Comparison of ENCODE assay signal across 8 cellular contexts in the genomic region with DNA sequence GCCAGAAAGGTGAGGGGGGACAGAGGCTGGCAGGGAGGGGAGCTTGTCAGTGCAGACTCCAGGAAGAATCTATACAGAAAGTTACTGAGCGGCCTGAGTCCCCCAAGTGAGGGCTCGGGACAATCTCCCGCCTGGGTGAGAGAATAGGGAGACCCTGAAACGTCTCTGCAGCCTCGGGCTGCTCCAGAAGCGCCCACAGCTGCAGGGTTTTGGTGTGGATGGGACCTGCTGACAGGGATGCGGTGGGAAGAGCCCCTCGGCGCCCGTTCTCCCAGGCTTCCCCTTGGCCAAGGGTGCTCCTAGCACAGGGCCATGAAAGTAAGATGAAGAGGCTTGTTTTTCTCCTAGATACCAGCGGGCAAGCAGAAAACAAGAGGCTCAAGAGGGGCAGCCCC. TPM values are rescaled to one million over a fixed set of nuclear protein-coding genes. Genes with fewer than 3 reads are reported as not detected.
A peak's percentile ranks its signal among the peaks of the same experiment; 100 is the strongest.
DNase-seq lines count a peak whose midpoint lies in the region; ATAC-seq and TF ChIP-seq lines count a peak whose summit lies in the region.

No MANE protein-coding gene starts in this region.

- H3K18ac ChIP-seq in neuronal stem cell (ENCODE audit: low read length) = peak overlapping the region; percentile 46

- H2BK120ac ChIP-seq in neuronal stem cell (ENCODE audit: low read depth, low read length) = no peak overlapping the region

- H2BK15ac ChIP-seq in neuronal stem cell (ENCODE audit: low read length) = no peak overlapping the region

- H3K9me3 ChIP-seq in DOHH2 (ENCODE audit: control insufficient read depth, insufficient read depth, low read length) (no peaks in the 10 kb centered on the region), MG63 (no peaks in the 10 kb centered on the region), neuronal stem cell (replicated peaks in 1 of 2; ENCODE audit: control insufficient read depth in 2 of 2, insufficient read depth in 1 of 2, low read depth in 1 of 2, low read length in 2 of 2) (no peaks in the 10 kb centered on the region)

- peaks cover 16% of the 10 kb centered on the region for H3K79me1 ChIP-seq in neuronal stem cell (ENCODE audit: low read depth, low read length)

- peak overlapping the region; percentile 99 for H2AFZ ChIP-seq in neuronal stem cell (ENCODE audit: low read length)

- peaks cover 2% of the 10 kb centered on the region; the same call in 1 of the 2 replicates for H4K20me1 ChIP-seq in DOHH2 (ENCODE audit: control insufficient read depth, insufficient read depth, low read depth, low read length)

- H3K9me2 ChIP-seq in DOHH2 (replicated peaks; ENCODE audit: control insufficient read depth, low read length) = no peaks in the 10 kb centered on the region

- peak overlapping the region; percentile 74 for H2AK5ac ChIP-seq in neuronal stem cell (ENCODE audit: low read depth, low read length)

- no peak for DNase-seq in MG63
- no peak for DNase-seq in effector memory CD8-positive, alpha-beta T cell
- DNase-seq in neuronal stem cell (ENCODE audit: low spot score) = no peak
- no peak for DNase-seq in NCI-H1930 (lab: John Stamatoyannopoulos, UW)
- no peak for DNase-seq in stimulated activated naive CD4-positive, alpha-beta T cell (lab: John Stamatoyannopoulos, UW)
- no peak for DNase-seq in amygdala (lab: John Stamatoyannopoulos, UW)
- no peak for DNase-seq in activated gamma-delta T cell (lab: John Stamatoyannopoulos, UW)

- no peak overlapping the region for H4K91ac ChIP-seq in neuronal stem cell (ENCODE audit: low read depth, low read length, poor library complexity)

- H3K23ac ChIP-seq in neuronal stem cell (ENCODE audit: low read depth, low read length, poor library complexity) = peak overlapping the region; percentile 99

- H3K9ac ChIP-seq in neuronal stem cell (ENCODE audit: low read depth, low read length, poor library complexity) = peak overlapping the region; percentile 86

- H3K27ac ChIP-seq in DOHH2 (ENCODE audit: low read depth, low read length) (peak overlapping the region; percentile 80), neuronal stem cell (replicated peaks; ENCODE audit: low read length) (no peak overlapping the region)

- peaks cover 70% of the 10 kb centered on the region for H3K36me3 ChIP-seq in DOHH2 (ENCODE audit: control insufficient read depth, low read length)
- H3K36me3 ChIP-seq in MG63 = peaks cover 50% of the 10 kb centered on the region
- H3K36me3 ChIP-seq in neuronal stem cell (replicated peaks in 1 of 2; ENCODE audit: control insufficient read depth in 2 of 2, insufficient read depth in 2 of 2, low read length in 2 of 2) = peaks cover 33 to 64% of the 10 kb centered on the region in 2 donors

- no peak overlapping the region for H3K4ac ChIP-seq in neuronal stem cell (ENCODE audit: low read length)

- peaks cover 42 to 46% of the 10 kb centered on the region in 2 donors for H3K4me1 Mint-ChIP-seq in effector memory CD8-positive, alpha-beta T cell (ENCODE audit: low read depth in 2 of 2)

- peaks cover 34% of the 10 kb centered on the region for H3K4me1 ChIP-seq in DOHH2 (ENCODE audit: control insufficient read depth, low read length)
- H3K4me1 ChIP-seq in neuronal stem cell (ENCODE audit: control insufficient read depth in 2 of 2, insufficient read depth in 1 of 2, low read depth in 1 of 2, low read length in 2 of 2) = peaks cover 7 to 9% of the 10 kb centered on the region in 2 donors

- H3K36me3 Mint-ChIP-seq in effector memory CD8-positive, alpha-beta T cell (ENCODE audit: insufficient read depth) = peaks cover 36% of the 10 kb centered on the region

- H3K14ac ChIP-seq in neuronal stem cell (ENCODE audit: low read length) = peak overlapping the region; percentile 31

- WGBS in neuronal stem cell (ENCODE audit: extremely low coverage in 2 of 2, insufficient read length in 2 of 2, insufficient replicate concordance in 1 of 2), 2 donors = no CpG with 5 or more reads among the region's 11 CpGs

- H3K9me3 Mint-ChIP-seq in effector memory CD8-positive, alpha-beta T cell = no peaks in the 10 kb centered on the region

- H3K79me2 ChIP-seq in DOHH2 (ENCODE audit: control insufficient read depth, low read length) = peaks cover 67% of the 10 kb centered on the region

- H2BK5ac ChIP-seq in neuronal stem cell (ENCODE audit: low read length) = peak overlapping the region; percentile 82

- peak overlapping the region; percentile 98 for H3K27ac Mint-ChIP-seq in effector memory CD8-positive, alpha-beta T cell

- H3K4me3 Mint-ChIP-seq in effector memory CD8-positive, alpha-beta T cell = peak overlapping the region; percentile 97

- no peaks in the 10 kb centered on the region for H3K27me3 Mint-ChIP-seq in effector memory CD8-positive, alpha-beta T cell

- peaks cover 12% of the 10 kb centered on the region; the same call in 1 of the 2 replicates for H3F3A ChIP-seq in DOHH2 (ENCODE audit: control insufficient read depth, insufficient read depth)

- TF ChIP-seq CTCF in DOHH2 (IDR thresholded peaks at IDR 0.05; ENCODE audit: low read depth, low read length, poor library complexity, severe bottlenecking) = no peak

- H3K4me2 ChIP-seq in DOHH2 (ENCODE audit: low read length) (peak overlapping the region; percentile 95), neuronal stem cell (ENCODE audit: insufficient read depth, low read length, poor library complexity, severe bottlenecking) (peak overlapping the region; percentile 84)

- no peak for ATAC-seq in effector memory CD8-positive, alpha-beta T cell (replicated peaks)

- no peak overlapping the region for H4K8ac ChIP-seq in neuronal stem cell (ENCODE audit: low read depth, low read length)

- H3K4me3 ChIP-seq in DOHH2 (ENCODE audit: low read length) (peak overlapping the region; percentile 80), MG63 (peak overlapping the region; percentile 87), neuronal stem cell (ENCODE audit: low read length in 2 of 2) (peak overlapping the region; percentile 90 to 97)

- H3K27me3 ChIP-seq in DOHH2 (ENCODE audit: control insufficient read depth, low read length) (no peaks in the 10 kb centered on the region), MG63 (no peaks in the 10 kb centered on the region), neuronal stem cell (ENCODE audit: control insufficient read depth in 3 of 3, insufficient read depth in 3 of 3, low read depth in 1 of 3, low read length in 3 of 3) (no peaks in the 10 kb centered on the region)

- H2BK12ac ChIP-seq in neuronal stem cell (ENCODE audit: low read length) = no peak overlapping the region

RNA-seq across cellular contexts. Expression of gene RCE1, which starts 0.7 kb away (rescaled TPM):
- 16.4 and 17.2 TPM in 2 replicates for total RNA-seq in MG63 (2014; rRNA removed; shearing (Covaris generic); ENCODE audit: low replicate concordance)
- polyA plus RNA-seq in neuronal stem cell (2013, experiment 1 of 2) = 25.4 TPM
- polyA plus RNA-seq in neuronal stem cell (2013, experiment 2 of 2) = 23.9 TPM

RNA-seq across cellular contexts. Expression of gene LRFN4, which starts 14.4 kb away (rescaled TPM):
- total RNA-seq in MG63 (2014; rRNA removed; shearing (Covaris generic); ENCODE audit: low replicate concordance) = 22.4 and 42.8 TPM in 2 replicates
- 19.8 TPM for polyA plus RNA-seq in neuronal stem cell (2013, experiment 1 of 2)
- polyA plus RNA-seq in neuronal stem cell (2013, experiment 2 of 2) = 20.8 TPM
